8 cellular contexts compared by ENCODE assay signal in genomic region chr15:90315276-90315982, GRCh38. TPM values are rescaled to one million over a fixed set of nuclear protein-coding genes. Genes with fewer than 3 reads are reported as not detected.
DNase-seq lines count a peak whose midpoint lies in the region; ATAC-seq and TF ChIP-seq lines count a peak whose summit lies in the region.

No MANE protein-coding gene starts in this region.

- TF ChIP-seq CTCF in mesothelial cell of epicardium (IDR thresholded peaks at IDR 0.05; ENCODE audit: unreplicated experiment) (no peak), upper lobe of left lung (IDR thresholded peaks at IDR 0.05) (no peak)

- peak; percentile 86 to 87 for ATAC-seq in upper lobe of left lung (ENCODE audit: low FRiP score in 2 of 2)
- no peak for ATAC-seq in HG02973 (IDR thresholded peaks at IDR 0.05; ENCODE audit: unreplicated experiment)
- ATAC-seq in HG03175 (IDR thresholded peaks at IDR 0.05; ENCODE audit: unreplicated experiment), result no peak
- ATAC-seq in GM19397 (IDR thresholded peaks at IDR 0.05; ENCODE audit: unreplicated experiment), result no peak

- no peak for TF ChIP-seq POLR2A in upper lobe of left lung (IDR thresholded peaks at IDR 0.05)

- peaks cover 22% of the 10 kb centered on the region for H3K4me1 Mint-ChIP-seq in mesothelial cell of epicardium

- H3K27ac ChIP-seq in upper lobe of left lung, result peak overlapping the region; percentile 47 to 75 (median 64)

- peaks cover 7 to 18% (median 10%) of the 10 kb centered on the region in 4 donors for H3K4me1 ChIP-seq in upper lobe of left lung

- no peak for TF ChIP-seq EP300 in upper lobe of left lung (IDR thresholded peaks at IDR 0.05)

- peak overlapping the region; percentile 81 for H3K27ac Mint-ChIP-seq in mesothelial cell of epicardium

- no peaks in the 10 kb centered on the region for H3K36me3 ChIP-seq in upper lobe of left lung

- H3K4me3 ChIP-seq in upper lobe of left lung, result no peak overlapping the region

- H3K9me3 ChIP-seq in upper lobe of left lung, result no peaks in the 10 kb centered on the region

- no peaks in the 10 kb centered on the region for H3K27me3 ChIP-seq in upper lobe of left lung

- no peak overlapping the region for H3K4me3 Mint-ChIP-seq in mesothelial cell of epicardium

- no peaks in the 10 kb centered on the region for H3K27me3 Mint-ChIP-seq in mesothelial cell of epicardium (ENCODE audit: low read depth)

- H3K9me3 Mint-ChIP-seq in mesothelial cell of epicardium, result no peaks in the 10 kb centered on the region

- H3K36me3 Mint-ChIP-seq in mesothelial cell of epicardium, result no peaks in the 10 kb centered on the region

- WGBS in upper lobe of left lung, 2 donors, result 51 to 53% methylated on average over 5 of the region's 5 CpGs

- DNase-seq in NCI-H446 treated with DMSO at 0.1 percent for 48 hours (lab: John Stamatoyannopoulos, UW), result peak; percentile 30
- peak; percentile 58 for DNase-seq in fibroblast of gingiva (ENCODE audit: low read depth)
- DNase-seq in mesothelial cell of epicardium (ENCODE audit: low spot score in 2 of 2, unreplicated experiment in 2 of 2), result no peak
- peak in 1 of 2 donors; percentile 75 for DNase-seq in upper lobe of left lung
- DNase-seq in NCI-H1930 (lab: John Stamatoyannopoulos, UW), result no peak

RNA-seq across cellular contexts. Expression of gene ZNF774, which starts 36.7 kb away (rescaled TPM):
- total RNA-seq in mesothelial cell of epicardium, result 7.4 to 10.0 TPM (median 8.0 TPM) in 3 replicates
- 1 to 10 TPM in 5 of 6 donors, under 1 TPM in 1; 1.00 to 8.4 (median 3.4) TPM for total RNA-seq in upper lobe of left lung

RNA-seq across cellular contexts. Expression of gene NGRN, which starts 50.0 kb away (rescaled TPM):
- total RNA-seq in mesothelial cell of epicardium, result 91.9 to 93.4 TPM (median 92.8 TPM) in 3 replicates
- total RNA-seq in upper lobe of left lung, result 10 to 100 TPM; 35.6 to 74.2 (median 62.6) TPM

Comparison
In these comparisons a context has a peak if more than half of its experiments do, and no peak if none do; other contexts are left out.
1. DNase-seq: peak in NCI-H446 treated with DMSO at 0.1 percent for 48 hours (single experiment) and fibroblast of gingiva (single experiment); none in mesothelial cell of epicardium (0 of 2) and NCI-H1930 (0 of 2).
2. ATAC-seq: peak in upper lobe of left lung (2 of 2); none in HG02973 (single experiment), HG03175 (single experiment) and GM19397 (single experiment).